1 cellular context compared by ENCODE assay signal in genomic region chr6:55917756-55918415, GRCh38.
TF ChIP-seq lines count a peak whose summit lies in the region.

No MANE protein-coding gene starts in this region.

TF ChIP-seq in IMR-90, 13 proteins besides CTCF, POLR2A, EP300 and RAD21:
- TF ChIP-seq SMC3 (IDR thresholded peaks at IDR 0.05; ENCODE audit: low read depth, low read length) (no peak), RCOR1 (IDR thresholded peaks at IDR 0.05; ENCODE audit: insufficient replicate concordance, low read length) (no peak), MAFK (IDR thresholded peaks at IDR 0.05; ENCODE audit: low read depth, low read length) (no peak), CHD1 (IDR thresholded peaks at IDR 0.05; ENCODE audit: low read depth, low read length) (no peak)
